21 cellular contexts compared by ENCODE assay signal in genomic region chr2:10990561-10991111, GRCh38.
"Had no signal": no experiment of that assay in that cellular context is flagged by ENCODE, and none has a peak within 500 bp of the region (broad histone marks: within the 10 kb centered on the region; RNA-seq: fewer than 3 reads in every experiment).

No MANE protein-coding gene starts in this region.

- H3K4me1 Mint-ChIP-seq: stimulated activated naive B cell treated with anti-CD40 and anti-IgM and Interleukin-4, amounts not matched to agents 10 μg/mL and 1 μg/mL and 100 μg/mL, for 72 hours had no signal

- H3K4me3 Mint-ChIP-seq: activated naive CD8-positive, alpha-beta T cell; mesothelial cell of epicardium; nephron; stimulated activated naive B cell treated with anti-CD40 and anti-IgM and Interleukin-4, amounts not matched to agents 10 μg/mL and 1 μg/mL and 100 μg/mL, for 72 hours had no signal

- H3K27ac Mint-ChIP-seq: activated naive CD8-positive, alpha-beta T cell; mesothelial cell of epicardium; nephron; stimulated activated naive B cell treated with anti-CD40 and anti-IgM and Interleukin-4, amounts not matched to agents 10 μg/mL and 1 μg/mL and 100 μg/mL, for 72 hours had no signal

- H3K27me3 ChIP-seq: dorsolateral prefrontal cortex, tibial nerve, uterus had no signal

- H3K36me3 Mint-ChIP-seq: activated naive CD8-positive, alpha-beta T cell; mesothelial cell of epicardium; stimulated activated naive B cell treated with anti-CD40 and anti-IgM and Interleukin-4, amounts not matched to agents 10 μg/mL and 1 μg/mL and 100 μg/mL, for 72 hours had no signal

- H3K4me3 ChIP-seq: dorsolateral prefrontal cortex, lower lobe of right lung, tibial nerve, uterus had no signal

- H3K9me3 ChIP-seq: lower lobe of right lung, tibial nerve, uterus had no signal

- DNase-seq: activated CD4-positive, alpha-beta T cell treated with anti-CD3 and anti-CD28 coated beads for 1 hour; activated CD8-positive, alpha-beta memory T cell treated with anti-CD3 and anti-CD28 coated beads for 24 hours; activated CD8-positive, alpha-beta memory T cell treated with anti-CD3 and anti-CD28 coated beads, Interleukin-2, amount 50 U/mL, for 48 hours; activated T-cell treated with anti-CD3 and anti-CD28 coated beads, Interleukin-2, amount 50 U/mL, for 48 hours; caudate nucleus; dorsolateral prefrontal cortex; foreskin melanocyte; glutamatergic neuron; hypothalamus; islet precursor cell; lower lobe of right lung; nucleus accumbens; stimulated activated CD4-positive, alpha-beta T cell treated with anti-CD3 and anti-CD28 coated beads, Interleukin-4, amount 100 ng/mL, for 4 hours; stimulated activated naive B cell treated with anti-CD40 and anti-IgM and Interleukin-4, amounts not matched to agents 10 μg/mL and 1 μg/mL and 100 μg/mL, for 72 hours; T1000; uterus had no signal

- H3K27ac ChIP-seq: dorsolateral prefrontal cortex, lower lobe of right lung, tibial nerve, uterus had no signal

- ATAC-seq: lower lobe of right lung; sciatic nerve; stimulated activated naive B cell treated with anti-CD40 and anti-IgM and Interleukin-4, amounts not matched to agents 10 μg/mL and 1 μg/mL and 100 μg/mL, for 72 hours had no signal

- H3K9me3 Mint-ChIP-seq: mesothelial cell of epicardium; stimulated activated naive B cell treated with anti-CD40 and anti-IgM and Interleukin-4, amounts not matched to agents 10 μg/mL and 1 μg/mL and 100 μg/mL, for 72 hours had no signal

- H3K36me3 ChIP-seq: lower lobe of right lung, tibial nerve, uterus had no signal

- H3K4me1 ChIP-seq: lower lobe of right lung, tibial nerve, uterus had no signal
